ENCODE assay signal across 22 cellular contexts in the genomic region with DNA sequence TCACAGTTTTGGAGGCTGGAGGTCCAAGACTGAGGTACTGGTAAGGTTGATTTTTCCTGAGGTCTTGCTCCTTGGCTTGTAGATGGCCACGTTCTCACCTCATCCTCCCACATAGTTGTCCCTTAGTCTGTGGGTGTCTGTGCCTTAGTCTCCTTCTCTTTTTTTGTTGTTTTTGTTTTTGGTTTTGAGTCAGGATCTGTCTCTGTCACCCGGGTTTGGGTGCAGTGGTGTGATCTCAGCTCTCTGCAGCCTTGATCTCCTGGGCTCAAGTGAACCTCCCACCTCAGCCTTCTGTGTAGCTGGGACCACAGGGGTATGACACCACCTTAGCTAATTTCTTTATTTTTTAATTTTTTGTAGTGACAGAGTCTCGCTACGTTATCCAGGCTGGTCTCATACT.
DNase-seq lines count a peak whose midpoint lies in the region; ATAC-seq, FAIRE-seq and TF ChIP-seq lines count a peak whose summit lies in the region.
"Had no signal": no experiment of that assay in that cellular context is flagged by ENCODE, and none has a peak within 500 bp of the region (broad histone marks: within the 10 kb centered on the region; RNA-seq: fewer than 3 reads in every experiment).

No MANE protein-coding gene starts in this region.

- FAIRE-seq in endothelial cell of umbilical vein (lab: Jason Lieb, UNC), result no peak
- FAIRE-seq: A204.1, GM19239 had no signal

- peak overlapping the region; percentile 58 for H3K4me3 ChIP-seq in left ventricle myocardium inferior
- no peak overlapping the region for H3K4me3 ChIP-seq in endothelial cell of umbilical vein (replicated peaks in 1 of 3; ENCODE audit: insufficient read depth in 1 of 3, low read depth in 1 of 3, low read length in 3 of 3)
- no peak overlapping the region for H3K4me3 ChIP-seq in stomach smooth muscle (ENCODE audit: low read length in 2 of 2)
- H3K4me3 ChIP-seq: GM23338, MG63 had no signal

- POLR2A ChIA-PET in endothelial cell of umbilical vein (lab: Charles Lee), result no interaction called here

- H4K20me1 ChIP-seq in endothelial cell of umbilical vein (replicated peaks; ENCODE audit: control insufficient read depth, extremely low read depth, insufficient read depth, low read length), result no peaks in the 10 kb centered on the region

- BruUV-seq in endothelial cell of umbilical vein (replicated peaks; lab: Mats Ljungman, UMichigan), result no TSS peak

- H2AFZ ChIP-seq in endothelial cell of umbilical vein (ENCODE audit: low read depth, low read length), result no peak overlapping the region
- H2AFZ ChIP-seq: GM23338 had no signal

- ATAC-seq in left cardiac atrium, result no peak
- ATAC-seq in GM18868 (IDR thresholded peaks at IDR 0.05; ENCODE audit: unreplicated experiment), result no peak
- ATAC-seq: CD8-positive, alpha-beta T cell; GM23338 had no signal

- TF ChIP-seq CTCF in left ventricle myocardium inferior (IDR thresholded peaks at IDR 0.05; ENCODE audit: borderline replicate concordance) (no peak), endothelial cell of umbilical vein (IDR thresholded peaks at IDR 0.05; ENCODE audit: extremely low read depth in 1 of 2, insufficient read depth in 1 of 2, low read depth in 1 of 2, low read length in 2 of 2) (no peak)

- CTCF ChIA-PET in endothelial cell of umbilical vein (lab: Charles Lee), result interaction anchor here (1.3 kb wide), 1 partner anchor 51 kb away, joined by 3 read pairs; no protein-coding TSS in a partner anchor

- H3K27me3 ChIP-seq in left ventricle myocardium inferior (ENCODE audit: low read depth), result no peaks in the 10 kb centered on the region
- H3K27me3 ChIP-seq in endothelial cell of umbilical vein (ENCODE audit: control insufficient read depth in 2 of 2, insufficient read depth in 2 of 2, low read length in 2 of 2), result no peaks in the 10 kb centered on the region
- H3K27me3 ChIP-seq in stomach smooth muscle (ENCODE audit: control insufficient read depth in 1 of 2, insufficient read depth in 2 of 2, low read length in 2 of 2), result no peaks in the 10 kb centered on the region

- H3K9me1 ChIP-seq in endothelial cell of umbilical vein (replicated peaks; ENCODE audit: control insufficient read depth, extremely low read depth, insufficient read depth, low read length), result no peaks in the 10 kb centered on the region

- TF ChIP-seq POLR2A in endothelial cell of umbilical vein (IDR thresholded peaks at IDR 0.05; ENCODE audit: low read depth, low read length), result no peak

- H3K36me3 ChIP-seq in left ventricle myocardium inferior, result no peaks in the 10 kb centered on the region
- no peaks in the 10 kb centered on the region for H3K36me3 ChIP-seq in endothelial cell of umbilical vein (ENCODE audit: control insufficient read depth in 2 of 2, extremely low read depth in 1 of 2, insufficient read depth in 2 of 2, low read length in 2 of 2)
- H3K36me3 ChIP-seq in stomach smooth muscle (ENCODE audit: control insufficient read depth in 2 of 2, insufficient read depth in 2 of 2, low read length in 2 of 2), result no peaks in the 10 kb centered on the region
- H3K36me3 ChIP-seq: MG63 had no signal

- intact Hi-C loops in left ventricle myocardium inferior (cut with micrococcal nuclease), result loop anchor here (5.0 kb wide), 1 partner anchor 46 kb away; no protein-coding TSS in a partner anchor
- intact Hi-C loops in left cardiac atrium (cut with DNase I), result no loop called here
- intact Hi-C loops in endothelial cell of umbilical vein (cut with micrococcal nuclease), result loop anchor here (2.0 kb wide), 1 partner anchor 367 kb away; a partner anchor contains a TSS

- dilution Hi-C loops in endothelial cell of umbilical vein (cut with MboI; ENCODE audit: extremely low pct_ligation_motif_present, low sequenced_read_pairs), result no loop called here

- H3K27ac ChIP-seq in left ventricle myocardium inferior (replicated peaks) (peak overlapping the region; percentile 90), endothelial cell of umbilical vein (ENCODE audit: insufficient read depth, low read depth, low read length) (peak overlapping the region; percentile 96), stomach smooth muscle (ENCODE audit: low read length) (peak overlapping the region; percentile 83)

- H3K4me2 ChIP-seq in endothelial cell of umbilical vein (ENCODE audit: insufficient read depth, low read length), result no peak overlapping the region
- H3K4me2 ChIP-seq: GM23338 had no signal

- H3K79me2 ChIP-seq in endothelial cell of umbilical vein (ENCODE audit: control insufficient read depth, insufficient read depth, low read length), result peaks cover 37% of the 10 kb centered on the region

- no peak for DNase-seq in left ventricle myocardium inferior
- no peak for DNase-seq in left cardiac atrium
- DNase-seq in endothelial cell of umbilical vein (ENCODE audit: low read depth, low spot score), result no peak
- DNase-seq in HuH-7 (ENCODE audit: low spot score), result no peak
- DNase-seq in iPS-NIHi11 (ENCODE audit: low spot score), result no peak
- DNase-seq: Calu3; CD8-positive, alpha-beta T cell; GF-D8; HCEC 1CT; Kasumi-1; MG63; NCI-H1048; NCI-H1436; NCI-H1930; NCI-H345; NCI-H524 treated with DMSO at 0.1 percent for 48 hours; RPMI8226 had no signal

- H3K9ac ChIP-seq in endothelial cell of umbilical vein (replicated peaks; ENCODE audit: extremely low read depth, insufficient read depth, low read length) (no peak overlapping the region), stomach smooth muscle (ENCODE audit: low read length in 2 of 2) (no peak overlapping the region)

- H3K4me1 ChIP-seq in left ventricle myocardium inferior (peaks cover 80% of the 10 kb centered on the region), endothelial cell of umbilical vein (ENCODE audit: control insufficient read depth, extremely low read depth, insufficient read depth, low read length) (peaks cover 30% of the 10 kb centered on the region), stomach smooth muscle (ENCODE audit: control insufficient read depth, insufficient read depth, low read length) (peaks cover 8% of the 10 kb centered on the region)

- no peaks in the 10 kb centered on the region for H3K9me3 ChIP-seq in left ventricle myocardium inferior (replicated peaks)
- H3K9me3 ChIP-seq in endothelial cell of umbilical vein (replicated peaks; ENCODE audit: control insufficient read depth, insufficient read depth, low read length), result no peaks in the 10 kb centered on the region
- H3K9me3 ChIP-seq in stomach smooth muscle (ENCODE audit: control insufficient read depth in 2 of 2, low read length in 2 of 2), result no peaks in the 10 kb centered on the region
- H3K9me3 ChIP-seq: MG63 had no signal

TF ChIP-seq in endothelial cell of umbilical vein, 7 proteins besides CTCF, POLR2A, EP300 and RAD21:
- TF ChIP-seq JUN (IDR thresholded peaks at IDR 0.05; ENCODE audit: borderline replicate concordance, insufficient read depth, insufficient read length, low read depth), result no peak

Comparison
In these comparisons a context has a peak if more than half of its experiments do, and no peak if none do; other contexts are left out.
1. intact Hi-C loops: an anchor here in left ventricle myocardium inferior (5.0 kb wide) and endothelial cell of umbilical vein (2.0 kb wide); none called in left cardiac atrium.